In genomic region chrX:9291666-9292065, GRCh38 we compare ENCODE assay signal across 16 cellular contexts.
DNase-seq lines count a peak whose midpoint lies in the region; ATAC-seq, FAIRE-seq and TF ChIP-seq lines count a peak whose summit lies in the region.
"Had no signal": no experiment of that assay in that cellular context is flagged by ENCODE, and none has a peak within 500 bp of the region (broad histone marks: within the 10 kb centered on the region; RNA-seq: fewer than 3 reads in every experiment).

No MANE protein-coding gene starts in this region.

- H3K27ac ChIP-seq in hepatocyte (no peak overlapping the region), smooth muscle cell (ENCODE audit: low read depth) (no peak overlapping the region)
- H3K27ac ChIP-seq: neutrophil had no signal

- WGBS in hepatocyte (ENCODE audit: low lambda C conversion rate, missing lambda C conversion rate) = 40% methylated on average over 23 of the region's 23 CpGs
- WGBS in smooth muscle cell (ENCODE audit: low lambda C conversion rate) = 37% methylated on average over 23 of the region's 23 CpGs

- H3K79me2 ChIP-seq in hepatocyte = no peaks in the 10 kb centered on the region
- no peaks in the 10 kb centered on the region for H3K79me2 ChIP-seq in smooth muscle cell (ENCODE audit: low read depth)

- no peaks in the 10 kb centered on the region for H3K9me3 ChIP-seq in hepatocyte (ENCODE audit: low read depth)
- no peaks in the 10 kb centered on the region for H3K9me3 ChIP-seq in smooth muscle cell (replicated peaks; ENCODE audit: low read depth)
- H3K9me3 ChIP-seq: neutrophil had no signal

- H4K20me1 ChIP-seq in hepatocyte (ENCODE audit: insufficient read depth, poor library complexity, severe bottlenecking) = no peaks in the 10 kb centered on the region
- no peaks in the 10 kb centered on the region for H4K20me1 ChIP-seq in smooth muscle cell (ENCODE audit: low read depth)

- no peaks in the 10 kb centered on the region for H3K9me2 ChIP-seq in hepatocyte (replicated peaks; ENCODE audit: insufficient read depth)

- no peak for ATAC-seq in HG03095 (IDR thresholded peaks at IDR 0.05; ENCODE audit: unreplicated experiment)
- ATAC-seq: stimulated activated naive CD8-positive, alpha-beta T cell treated with anti-CD3 and anti-CD28 coated beads, Interleukin-15, Interleukin-2, amounts not matched to agents 100 U/mL and 50 U/mL, for 24 hours had no signal

- no peak for FAIRE-seq in H54 (lab: Jason Lieb, UNC)

- H3K9ac ChIP-seq in smooth muscle cell (ENCODE audit: low read depth) = no peak overlapping the region

- H3K27me3 ChIP-seq in hepatocyte = no peaks in the 10 kb centered on the region
- H3K27me3 ChIP-seq in smooth muscle cell (ENCODE audit: low read depth) = peaks cover 16% of the 10 kb centered on the region

- no peaks in the 10 kb centered on the region for H3F3A ChIP-seq in smooth muscle cell (ENCODE audit: low read depth)

- no peaks in the 10 kb centered on the region for H3K36me3 ChIP-seq in hepatocyte (replicated peaks; ENCODE audit: insufficient read depth, low read depth)
- no peaks in the 10 kb centered on the region for H3K36me3 ChIP-seq in smooth muscle cell (ENCODE audit: low read depth)
- H3K36me3 ChIP-seq: neutrophil had no signal

- no peak overlapping the region for H2AFZ ChIP-seq in hepatocyte
- no peak overlapping the region for H2AFZ ChIP-seq in smooth muscle cell (ENCODE audit: low read depth)

- no peak for TF ChIP-seq POLR2A in H54 (IDR thresholded peaks at IDR 0.05; ENCODE audit: low read depth, low read length)

- H3K4me2 ChIP-seq in hepatocyte (peak overlapping the region; percentile 59), smooth muscle cell (peak overlapping the region; percentile 76)

- peaks cover 6% of the 10 kb centered on the region for H3K4me1 ChIP-seq in hepatocyte (ENCODE audit: insufficient read depth)
- no peaks in the 10 kb centered on the region for H3K4me1 ChIP-seq in smooth muscle cell (ENCODE audit: low read depth)

- TF ChIP-seq CTCF in hepatocyte (IDR thresholded peaks at IDR 0.05; ENCODE audit: poor library complexity) (no peak), smooth muscle cell (IDR thresholded peaks at IDR 0.05; ENCODE audit: borderline replicate concordance, insufficient read depth, poor library complexity, severe bottlenecking) (no peak)

- DNase-seq in DMS53 (lab: John Stamatoyannopoulos, UW) (peak; percentile 7), DMS53 treated with DMSO at 0.1 percent for 48 hours (lab: John Stamatoyannopoulos, UW; ENCODE audit: unreplicated experiment) (no peak), NCI-H345 treated with DMSO at 0.1 percent for 48 hours (lab: John Stamatoyannopoulos, UW; ENCODE audit: unreplicated experiment) (peak; percentile 87), hepatocyte (ENCODE audit: low spot score) (peak; percentile 15), smooth muscle cell (lab: John Stamatoyannopoulos, UW; ENCODE audit: unreplicated experiment) (no peak), H54 (ENCODE audit: insufficient read length, low spot score) (no peak), T-helper 9 cell (no peak)
- DNase-seq: 8988T; activated CD4-positive, alpha-beta T cell treated with anti-CD3 and anti-CD28 coated beads, Interleukin-2, amount 10 ng/mL, durations not matched to agents 7 days and 5 days; activated naive CD4-positive, alpha-beta T cell; kidney glomerular epithelial cell; NK-92 treated with Interleukin-12 subunit alpha and Interleukin-12 subunit beta, amount 100 ng/mL, for 24 hours; stimulated activated CD4-positive, alpha-beta T cell treated with anti-CD3 and anti-CD28 coated beads, Interleukin-1b, Interleukin-23, amount 100 ng/mL, for 48 hours; stimulated activated naive CD8-positive, alpha-beta T cell treated with anti-CD3 and anti-CD28 coated beads, Interleukin-15, Interleukin-2, amounts not matched to agents 100 U/mL and 50 U/mL, for 24 hours had no signal

- H3K4me3 ChIP-seq in hepatocyte (no peak overlapping the region), smooth muscle cell (peak overlapping the region; percentile 32)

Comparison
In these comparisons a context has a peak if more than half of its experiments do, and no peak if none do; other contexts are left out.
1. DNase-seq: peak in DMS53 (single experiment), NCI-H345 treated with DMSO at 0.1 percent for 48 hours (single experiment) and hepatocyte (single experiment); none in DMS53 treated with DMSO at 0.1 percent for 48 hours (single experiment), smooth muscle cell (single experiment), H54 (single experiment) and T-helper 9 cell (single experiment).